Comparison of ENCODE assay signal across 8 cellular contexts in the genomic region with DNA sequence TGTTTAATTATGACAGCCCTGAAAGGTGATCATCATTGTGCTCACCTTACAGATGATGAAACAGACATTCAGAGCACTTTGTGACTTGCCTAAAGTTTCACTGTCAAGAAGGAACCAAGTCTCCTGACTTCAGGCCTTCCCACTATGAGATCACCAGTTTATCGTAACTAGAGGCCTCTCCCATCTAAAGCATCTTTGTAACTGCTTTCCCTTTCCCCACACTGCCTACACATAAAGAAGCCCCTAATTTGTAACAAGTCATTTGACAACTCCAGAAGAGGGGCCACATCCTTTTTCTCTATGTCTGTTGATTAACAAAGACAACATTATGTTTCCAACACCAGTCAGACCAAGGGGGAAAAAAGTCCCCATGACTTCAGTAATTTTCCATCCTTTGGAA.
DNase-seq lines count a peak whose midpoint lies in the region; ATAC-seq and TF ChIP-seq lines count a peak whose summit lies in the region.

No MANE protein-coding gene starts in this region.

- DNase-seq in stimulated activated CD4-positive, alpha-beta T cell treated with anti-CD3 and anti-CD28 coated beads, Interleukin-4, amount 100 ng/mL, for 24 hours: peak; percentile 43
- no peak for DNase-seq in stimulated activated CD4-positive, alpha-beta T cell treated with anti-CD3 and anti-CD28 coated beads, Interleukin-4, amount 100 ng/mL, for 4 hours
- DNase-seq in NAMALWA (ENCODE audit: low spot score) (peak; percentile 70), erythroblast (lab: John Stamatoyannopoulos, UW) (peak; percentile 68 to 82), NCI-H1694 treated with DMSO at 0.1 percent for 48 hours (lab: John Stamatoyannopoulos, UW) (no peak), HuH-7.5 (ENCODE audit: low spot score) (no peak), islet precursor cell (no peak)

- TF ChIP-seq POLR2A in erythroblast (IDR thresholded peaks at IDR 0.05; ENCODE audit: low read length): peak; percentile 56

- ATAC-seq in GM19328 (IDR thresholded peaks at IDR 0.05; ENCODE audit: unreplicated experiment): no peak

Comparison
In these comparisons a context has a peak if more than half of its experiments do, and no peak if none do; other contexts are left out.
1. DNase-seq: peak in stimulated activated CD4-positive, alpha-beta T cell treated with anti-CD3 and anti-CD28 coated beads, Interleukin-4, amount 100 ng/mL, for 24 hours (single experiment), NAMALWA (single experiment) and erythroblast (2 of 2); none in stimulated activated CD4-positive, alpha-beta T cell treated with anti-CD3 and anti-CD28 coated beads, Interleukin-4, amount 100 ng/mL, for 4 hours (0 of 2), NCI-H1694 treated with DMSO at 0.1 percent for 48 hours (single experiment), HuH-7.5 (single experiment) and islet precursor cell (single experiment).